In genomic region chr13:113298001-113298945, GRCh38 we compare ENCODE assay signal across 7 cellular contexts. TPM values are rescaled to one million over a fixed set of nuclear protein-coding genes. Genes with fewer than 3 reads are reported as not detected.
A peak's percentile ranks its signal among the peaks of the same experiment; 100 is the strongest.
DNase-seq lines count a peak whose midpoint lies in the region; ATAC-seq and TF ChIP-seq lines count a peak whose summit lies in the region.

No MANE protein-coding gene starts in this region.

- peaks cover 12% of the 10 kb centered on the region for H3K79me1 ChIP-seq in trophoblast cell (ENCODE audit: low read length)

- H4K91ac ChIP-seq in trophoblast cell (ENCODE audit: low read depth, low read length), result no peak overlapping the region

- H3K79me2 ChIP-seq in PC-9 (ENCODE audit: low read depth), result peaks cover 63% of the 10 kb centered on the region
- peaks cover 14% of the 10 kb centered on the region for H3K79me2 ChIP-seq in trophoblast cell (ENCODE audit: control insufficient read depth, insufficient read depth, low read length, poor library complexity)

- no peak overlapping the region for H2BK12ac ChIP-seq in trophoblast cell (ENCODE audit: low read length)

- TF ChIP-seq CTCF in PC-9 (conservative IDR thresholded peaks at IDR 0.05) (no peak), GM13977 (IDR thresholded peaks at IDR 0.05; ENCODE audit: extremely low read depth, insufficient read depth, missing control alignments) (no peak)

- peak overlapping the region; percentile 90 for H4K8ac ChIP-seq in trophoblast cell (ENCODE audit: low read depth, low read length)

- WGBS in esophagus, 2 donors, result 21 to 25% methylated on average over 21 of the region's 21 CpGs
- WGBS in trophoblast cell (ENCODE audit: extremely low coverage, insufficient coverage, insufficient read length), result no CpG with 5 or more reads among the region's 21 CpGs

- no peak overlapping the region for H2BK5ac ChIP-seq in trophoblast cell (ENCODE audit: low read depth, low read length, poor library complexity)

- H2AFZ ChIP-seq in PC-9 (peak overlapping the region; percentile 93), trophoblast cell (ENCODE audit: insufficient read depth, low read length, poor library complexity) (no peak overlapping the region)

- DNase-seq in HAP-1 (ENCODE audit: low spot score in 2 of 2), result peak in 1 of 2 experiments; percentile 34
- peak in 1 of 2 experiments; percentile 7 for DNase-seq in PC-9
- DNase-seq in trophoblast cell, result peak in 1 of 2 donors; percentile 7
- DNase-seq in caudate nucleus (lab: John Stamatoyannopoulos, UW), result no peak
- no peak for DNase-seq in GM13977 (ENCODE audit: low spot score)

- H4K12ac ChIP-seq in trophoblast cell (ENCODE audit: low read depth, low read length), result no peak overlapping the region

- peaks cover 25% of the 10 kb centered on the region for H3F3A ChIP-seq in PC-9 (ENCODE audit: insufficient read depth, low read depth)

- intact Hi-C loops in PC-9 (cut with micrococcal nuclease; ENCODE audit: unreplicated experiment), result loop anchor here (10.0 kb wide), 1 partner anchor 147 kb away; no protein-coding TSS in a partner anchor

- H3K4me1 ChIP-seq in HAP-1 (peaks cover 9% of the 10 kb centered on the region), PC-9 (replicated peaks; ENCODE audit: insufficient read depth) (peaks cover 17% of the 10 kb centered on the region), esophagus (ENCODE audit: control insufficient read depth in 2 of 2, insufficient read depth in 2 of 2, low read length in 1 of 2) (peaks cover 0 to 3% of the 10 kb centered on the region in 2 donors), trophoblast cell (ENCODE audit: control insufficient read depth in 1 of 2, insufficient read depth in 2 of 2, low read length in 2 of 2) (peaks cover 5% of the 10 kb centered on the region in 2 experiments)

- H4K20me1 ChIP-seq in PC-9 (ENCODE audit: insufficient read depth), result peaks cover 43% of the 10 kb centered on the region

- H3K4me2 ChIP-seq in PC-9, result peak overlapping the region; percentile 91
- H3K4me2 ChIP-seq in trophoblast cell (ENCODE audit: low read length), result peak overlapping the region; percentile 92

- no peak overlapping the region for H3K18ac ChIP-seq in trophoblast cell (ENCODE audit: low read length)

- peak overlapping the region; percentile 97 for H3K4ac ChIP-seq in trophoblast cell (ENCODE audit: low read depth, low read length)

- no peak for ATAC-seq in HG02571 (IDR thresholded peaks at IDR 0.05; ENCODE audit: unreplicated experiment)

- H3K9me2 ChIP-seq in PC-9 (ENCODE audit: insufficient read depth), result no peaks in the 10 kb centered on the region

- H3K36me3 ChIP-seq in HAP-1 (replicated peaks), result no peaks in the 10 kb centered on the region
- H3K36me3 ChIP-seq in PC-9 (ENCODE audit: low read depth), result no peaks in the 10 kb centered on the region
- no peaks in the 10 kb centered on the region for H3K36me3 ChIP-seq in esophagus (ENCODE audit: control insufficient read depth in 2 of 2, insufficient read depth in 2 of 2, low read length in 1 of 2)
- peaks cover 0 to 4% of the 10 kb centered on the region in 2 experiments for H3K36me3 ChIP-seq in trophoblast cell (ENCODE audit: control insufficient read depth in 1 of 2, insufficient read depth in 2 of 2, low read length in 2 of 2)

- H3K9ac ChIP-seq in trophoblast cell (ENCODE audit: low read length), result peak overlapping the region; percentile 79

- POLR2A ChIA-PET in PC-9 (lab: Charles Lee; ENCODE audit: unreplicated experiment), result interaction anchor here (0.6 kb wide), 1 partner anchor 150 kb away, joined by 31 read pairs; no protein-coding TSS in a partner anchor

- no peak overlapping the region for H2AK5ac ChIP-seq in trophoblast cell (ENCODE audit: low read length)

- H3K27ac ChIP-seq in PC-9 (peak overlapping the region; percentile 48; the same call in 1 of the 2 replicates), esophagus (ENCODE audit: low read depth in 2 of 2, low read length in 1 of 2) (peak overlapping the region; percentile 86 to 94), trophoblast cell (ENCODE audit: low read depth, low read length) (no peak overlapping the region), caudate nucleus (ENCODE audit: low read depth, low read length) (no peak overlapping the region)

- in situ Hi-C loops in HAP-1 (cut with MboI; ENCODE audit: low sequenced_read_pairs) (no loop called here), GM13977 (cut with MboI; ENCODE audit: low pct_unique_long_range_greater_than_20kb, low sequenced_read_pairs, unreplicated experiment) (no loop called here)

- H3K14ac ChIP-seq in trophoblast cell (ENCODE audit: low read length), result no peak overlapping the region

- H3K27me3 ChIP-seq in HAP-1 (ENCODE audit: low read depth), result no peaks in the 10 kb centered on the region
- no peaks in the 10 kb centered on the region for H3K27me3 ChIP-seq in PC-9 (ENCODE audit: insufficient read depth, low read depth)
- H3K27me3 ChIP-seq in esophagus (ENCODE audit: control insufficient read depth in 1 of 2, insufficient read depth in 2 of 2, low read length in 2 of 2), result no peaks in the 10 kb centered on the region
- H3K27me3 ChIP-seq in trophoblast cell (ENCODE audit: insufficient read depth, low read length), result no peaks in the 10 kb centered on the region

- H3K23ac ChIP-seq in trophoblast cell (ENCODE audit: low read length), result no peak overlapping the region

- H2BK120ac ChIP-seq in trophoblast cell (ENCODE audit: insufficient read depth, low read length, poor library complexity), result peak overlapping the region; percentile 55

- CTCF ChIA-PET in PC-9 (lab: Charles Lee), result interaction anchor here (0.6 kb wide), 2 partner anchors 52 to 331 kb away, joined by 3 to 11 read pairs; no protein-coding TSS in a partner anchor

- TSS peak; percentile 53 for BruUV-seq in PC-9 (replicated peaks; lab: Mats Ljungman, UMichigan)

- peak overlapping the region; percentile 62 for H3K4me3 ChIP-seq in HAP-1
- H3K4me3 ChIP-seq in PC-9, result peak overlapping the region; percentile 78
- H3K4me3 ChIP-seq in esophagus (ENCODE audit: low read depth in 1 of 2, low read length in 2 of 2), result peak overlapping the region; percentile 84 to 98
- H3K4me3 ChIP-seq in trophoblast cell (ENCODE audit: low read depth, low read length), result peak overlapping the region; percentile 94

- H3K9me3 ChIP-seq in HAP-1, result no peaks in the 10 kb centered on the region
- no peaks in the 10 kb centered on the region for H3K9me3 ChIP-seq in PC-9 (ENCODE audit: insufficient read depth, low read depth)
- H3K9me3 ChIP-seq in esophagus (ENCODE audit: control insufficient read depth in 2 of 2, insufficient read depth in 1 of 2, low read depth in 1 of 2, low read length in 1 of 2), result no peaks in the 10 kb centered on the region
- no peaks in the 10 kb centered on the region for H3K9me3 ChIP-seq in trophoblast cell (ENCODE audit: insufficient read depth, low read depth, low read length)

RNA-seq across cellular contexts. Expression of gene LAMP1, which starts 1.2 kb away (rescaled TPM):
- 186 and 263 TPM in 2 replicates for total RNA-seq in PC-9 (2021)
- 10 to 100 TPM; 45.5 to 71.5 TPM for polyA plus RNA-seq in esophagus
- polyA plus RNA-seq in trophoblast cell (2013), result 208 and 223 TPM in 2 replicates

Comparison
In these comparisons a context has a peak if more than half of its experiments do, and no peak if none do; other contexts are left out.
1. H3K27ac ChIP-seq: peak in PC-9 (single experiment) and esophagus (2 of 2); none in trophoblast cell (single experiment) and caudate nucleus (single experiment).
2. Peak in every context shown above with its lines, with median percentiles within 50 percentile points of each other: H3K4me3 ChIP-seq.